ENCODE assay signal across 11 cellular contexts in genomic region chr15:74385442-74386132, GRCh38. TPM values are rescaled to one million over a fixed set of nuclear protein-coding genes. Genes with fewer than 3 reads are reported as not detected.
DNase-seq lines count a peak whose midpoint lies in the region; ATAC-seq and TF ChIP-seq lines count a peak whose summit lies in the region.
"Had no signal": no experiment of that assay in that cellular context is flagged by ENCODE, and none has a peak within 500 bp of the region (broad histone marks: within the 10 kb centered on the region; RNA-seq: fewer than 3 reads in every experiment).

No MANE protein-coding gene starts in this region.

- H3K4me1 ChIP-seq in left ventricle myocardium inferior (peaks cover 40% of the 10 kb centered on the region), left lung (peaks cover 0 to 43% of the 10 kb centered on the region in 2 donors), upper lobe of left lung (peaks cover 17 to 53% (median 39%) of the 10 kb centered on the region in 4 donors)

- intact Hi-C loops in left ventricle myocardium inferior (cut with micrococcal nuclease) (loop anchor here (10.0 kb wide), 1 partner anchor 99 kb away; no protein-coding TSS in a partner anchor), cardiac septum (cut with DNase I) (no loop called here), left lung (cut with DNase I) (no loop called here)
- intact Hi-C loops in CD4-positive, alpha-beta T cell (cut with DNase I, micrococcal nuclease): no loop called here

- peak overlapping the region; percentile 11 for H3K4me3 ChIP-seq in left ventricle myocardium inferior
- H3K4me3 ChIP-seq in left lung: no peak overlapping the region
- no peak overlapping the region for H3K4me3 ChIP-seq in upper lobe of left lung
- H3K4me3 ChIP-seq: ovary had no signal

- H3K27ac Mint-ChIP-seq in activated CD8-positive, alpha-beta T cell treated with anti-CD3 and anti-CD28 coated beads, Interleukin-2, amount 10 ng/mL, durations not matched to agents 7 days and 5 days: peak overlapping the region; percentile 95
- no peak overlapping the region for H3K27ac Mint-ChIP-seq in CD4-positive, alpha-beta T cell

- H3K36me3 ChIP-seq in left ventricle myocardium inferior (no peaks in the 10 kb centered on the region), left lung (no peaks in the 10 kb centered on the region), upper lobe of left lung (no peaks in the 10 kb centered on the region)
- H3K36me3 ChIP-seq: ovary had no signal

- H3K9me3 Mint-ChIP-seq in activated CD8-positive, alpha-beta T cell treated with anti-CD3 and anti-CD28 coated beads, Interleukin-2, amount 10 ng/mL, durations not matched to agents 7 days and 5 days (ENCODE audit: insufficient read depth): no peaks in the 10 kb centered on the region
- no peaks in the 10 kb centered on the region for H3K9me3 Mint-ChIP-seq in CD4-positive, alpha-beta T cell

- CTCF ChIA-PET in activated CD8-positive, alpha-beta T cell treated with anti-CD3 and anti-CD28 coated beads, Interleukin-2, amount 10 ng/mL, durations not matched to agents 7 days and 5 days (lab: Charles Lee): interaction anchor here (0.6 to 17.6 kb wide), 12 partner anchors 10 to 418 kb away, joined by 3 to 677 read pairs (median 8); partner anchors contain the start of genes ARID3B, SEMA7A and UBL7
- CTCF ChIA-PET in CD4-positive, alpha-beta T cell (lab: Charles Lee): interaction anchor here (1.2 to 1.6 kb wide), 2 partner anchors 11 to 75 kb away, joined by 3 to 7 read pairs; partner anchors contain the start of gene UBL7

- TF ChIP-seq EP300 in upper lobe of left lung (IDR thresholded peaks at IDR 0.05): peak in 2 of 4 donors; percentile 72 to 79

- H3K27ac ChIP-seq in left ventricle myocardium inferior (replicated peaks): peak overlapping the region; percentile 78
- H3K27ac ChIP-seq in left lung: peak overlapping the region; percentile 76 to 78
- peak overlapping the region; percentile 68 to 87 (median 77) for H3K27ac ChIP-seq in upper lobe of left lung
- no peak overlapping the region for H3K27ac ChIP-seq in CD4-positive, alpha-beta T cell (ENCODE audit: low read depth, low read length)
- H3K27ac ChIP-seq: ovary had no signal

- no peak for TF ChIP-seq POLR2A in upper lobe of left lung (IDR thresholded peaks at IDR 0.05)

- peaks cover 3% of the 10 kb centered on the region for H3K27me3 ChIP-seq in left ventricle myocardium inferior (ENCODE audit: low read depth)
- H3K27me3 ChIP-seq in left lung: no peaks in the 10 kb centered on the region
- no peaks in the 10 kb centered on the region for H3K27me3 ChIP-seq in upper lobe of left lung
- no peaks in the 10 kb centered on the region for H3K27me3 ChIP-seq in CD4-positive, alpha-beta T cell (ENCODE audit: control insufficient read depth, insufficient read depth, low read length)
- H3K27me3 ChIP-seq: ovary had no signal

- peaks cover 66% of the 10 kb centered on the region for H3K4me1 Mint-ChIP-seq in activated CD8-positive, alpha-beta T cell treated with anti-CD3 and anti-CD28 coated beads, Interleukin-2, amount 10 ng/mL, durations not matched to agents 7 days and 5 days (ENCODE audit: low read depth)
- H3K4me1 Mint-ChIP-seq in CD4-positive, alpha-beta T cell (ENCODE audit: low read depth): peaks cover 19% of the 10 kb centered on the region

- ATAC-seq in activated CD8-positive, alpha-beta T cell treated with anti-CD3 and anti-CD28 coated beads, Interleukin-2, amount 10 ng/mL, durations not matched to agents 7 days and 5 days: peak; percentile 2
- ATAC-seq in left lung (no peak), upper lobe of left lung (ENCODE audit: low FRiP score in 2 of 2) (no peak)
- no peak for ATAC-seq in CD4-positive, alpha-beta T cell (ENCODE audit: poor library complexity)

- H3K4me3 Mint-ChIP-seq in activated CD8-positive, alpha-beta T cell treated with anti-CD3 and anti-CD28 coated beads, Interleukin-2, amount 10 ng/mL, durations not matched to agents 7 days and 5 days: no peak overlapping the region
- no peak overlapping the region for H3K4me3 Mint-ChIP-seq in CD4-positive, alpha-beta T cell

- H3K9me3 ChIP-seq in left ventricle myocardium inferior (replicated peaks): no peaks in the 10 kb centered on the region
- no peaks in the 10 kb centered on the region for H3K9me3 ChIP-seq in left lung
- H3K9me3 ChIP-seq in upper lobe of left lung: no peaks in the 10 kb centered on the region
- H3K9me3 ChIP-seq in CD4-positive, alpha-beta T cell (ENCODE audit: control insufficient read depth, low read length): no peaks in the 10 kb centered on the region
- H3K9me3 ChIP-seq: ovary had no signal

- DNase-seq in left ventricle myocardium inferior (no peak), cardiac septum (ENCODE audit: low spot score) (no peak), left lung (no peak), upper lobe of left lung (no peak), cerebellar nuclear complex (lab: John Stamatoyannopoulos, UW) (no peak), GDM1 (lab: John Stamatoyannopoulos, UW) (no peak)
- DNase-seq in activated CD8-positive, alpha-beta T cell treated with anti-CD3 and anti-CD28 coated beads, Interleukin-2, amount 10 ng/mL, durations not matched to agents 7 days and 5 days: no peak
- DNase-seq in CD4-positive, alpha-beta T cell: no peak
- DNase-seq: NCI-H1417 treated with DMSO at 0.1 percent for 48 hours, ovary, T-helper 9 cell had no signal

- H3K36me3 Mint-ChIP-seq in activated CD8-positive, alpha-beta T cell treated with anti-CD3 and anti-CD28 coated beads, Interleukin-2, amount 10 ng/mL, durations not matched to agents 7 days and 5 days (ENCODE audit: low read depth): no peaks in the 10 kb centered on the region
- H3K36me3 Mint-ChIP-seq in CD4-positive, alpha-beta T cell (ENCODE audit: low read depth): no peaks in the 10 kb centered on the region

- 48 to 73% methylated on average over 8 of the region's 9 CpGs for WGBS in upper lobe of left lung, 2 donors

- TF ChIP-seq CTCF in left ventricle myocardium inferior (IDR thresholded peaks at IDR 0.05; ENCODE audit: borderline replicate concordance) (no peak), left lung (IDR thresholded peaks at IDR 0.05) (no peak), upper lobe of left lung (IDR thresholded peaks at IDR 0.05) (no peak)
- no peak for TF ChIP-seq CTCF in CD4-positive, alpha-beta T cell (IDR thresholded peaks at IDR 0.05)

- POLR2A ChIA-PET in activated CD8-positive, alpha-beta T cell treated with anti-CD3 and anti-CD28 coated beads, Interleukin-2, amount 10 ng/mL, durations not matched to agents 7 days and 5 days (lab: Charles Lee): interaction anchor here (0.8 to 2.9 kb wide), 12 partner anchors 10 to 231 kb away, joined by 3 to 55 read pairs (median 5); partner anchors contain the start of genes ARID3B, SEMA7A and UBL7
- POLR2A ChIA-PET in CD4-positive, alpha-beta T cell (lab: Charles Lee): interaction anchor here (1.0 kb wide), 1 partner anchor 155 kb away, joined by 3 read pairs; no protein-coding TSS in a partner anchor

- H3K27me3 Mint-ChIP-seq in activated CD8-positive, alpha-beta T cell treated with anti-CD3 and anti-CD28 coated beads, Interleukin-2, amount 10 ng/mL, durations not matched to agents 7 days and 5 days (ENCODE audit: low read depth): no peaks in the 10 kb centered on the region
- no peaks in the 10 kb centered on the region for H3K27me3 Mint-ChIP-seq in CD4-positive, alpha-beta T cell

RNA-seq across cellular contexts. Expression of gene CYP11A1, which starts 18.1 kb away (rescaled TPM):
- total RNA-seq in left ventricle myocardium inferior: 0.27 TPM
- 2.5 TPM for total RNA-seq in cardiac septum
- not detected for total RNA-seq in activated CD8-positive, alpha-beta T cell treated with anti-CD3 and anti-CD28 coated beads, Interleukin-2, amount 10 ng/mL, durations not matched to agents 7 days and 5 days
- total RNA-seq in left lung: under 1 TPM; 0.34 to 0.64 TPM
- total RNA-seq in upper lobe of left lung: 1 to 10 TPM in 4 of 6 donors, under 1 TPM in 1, not detected in 1; 0.91 to 8.4 (median 1.1) TPM
- not detected for total RNA-seq in CD4-positive, alpha-beta T cell

RNA-seq across cellular contexts. Expression of gene SEMA7A, which starts 48.2 kb away (rescaled TPM):
- total RNA-seq in left ventricle myocardium inferior: 1.5 TPM
- total RNA-seq in cardiac septum: 1.5 TPM
- total RNA-seq in activated CD8-positive, alpha-beta T cell treated with anti-CD3 and anti-CD28 coated beads, Interleukin-2, amount 10 ng/mL, durations not matched to agents 7 days and 5 days: 10 to 100 TPM; 16.1 to 16.9 TPM
- total RNA-seq in left lung: 1 to 10 TPM; 4.7 to 7.8 TPM
- total RNA-seq in upper lobe of left lung: 1 to 10 TPM; 1.0 to 9.1 (median 5.3) TPM
- 1 to 10 TPM; 2.3 to 2.7 TPM for total RNA-seq in CD4-positive, alpha-beta T cell
